ENCODE assay signal across 8 cellular contexts in the genomic region with DNA sequence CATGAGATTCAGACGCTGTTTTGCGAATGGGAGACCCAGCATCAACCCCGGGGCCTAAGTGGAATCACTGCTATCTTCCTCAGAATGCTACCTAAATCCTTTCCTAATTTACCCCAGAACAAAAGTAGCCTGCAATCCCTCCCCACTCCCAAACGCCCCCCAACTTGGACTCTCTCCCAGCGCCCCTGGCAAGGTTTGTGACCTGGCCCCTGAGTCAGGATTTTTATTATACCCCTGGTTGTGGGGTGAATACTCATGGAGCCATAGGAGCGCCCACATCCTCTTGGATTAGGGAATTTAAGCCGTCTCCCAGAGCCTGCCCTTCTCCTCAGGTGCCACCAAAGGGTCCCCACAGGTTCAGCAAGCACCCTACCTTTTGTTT. TPM values are rescaled to one million over a fixed set of nuclear protein-coding genes. Genes with fewer than 3 reads are reported as not detected.
DNase-seq lines count a peak whose midpoint lies in the region; ATAC-seq and TF ChIP-seq lines count a peak whose summit lies in the region.

No MANE protein-coding gene starts in this region.

- no peaks in the 10 kb centered on the region for H3K27me3 ChIP-seq in AG04450 (ENCODE audit: control insufficient read depth, insufficient read depth, low read length)

- no peak for TF ChIP-seq CTCF in AG04450 (IDR thresholded peaks at IDR 0.05; ENCODE audit: low read depth, low read length)
- TF ChIP-seq CTCF in GM13977 (IDR thresholded peaks at IDR 0.05; ENCODE audit: extremely low read depth, insufficient read depth, missing control alignments), result no peak

- TF ChIP-seq RAD21 in Ishikawa (IDR thresholded peaks at IDR 0.05; ENCODE audit: low read depth), result no peak

- CTCF ChIA-PET in AG04450 (lab: Charles Lee), result no interaction called here

- peak; percentile 5; the same call in 1 of the 2 replicates for TF ChIP-seq EP300 in Ishikawa (IDR thresholded peaks at IDR 0.05; ENCODE audit: borderline replicate concordance)

- H3K27ac ChIP-seq in AG04450 (ENCODE audit: low read depth, low read length) (peak overlapping the region; percentile 11), caudate nucleus (ENCODE audit: low read depth, low read length) (peak overlapping the region; percentile 90)

- no peaks in the 10 kb centered on the region for H3K9me3 ChIP-seq in AG04450 (ENCODE audit: control insufficient read depth, insufficient read depth, low read length)

- no peak for ATAC-seq in HG03039 (IDR thresholded peaks at IDR 0.05; ENCODE audit: unreplicated experiment)
- ATAC-seq in HG02840 (IDR thresholded peaks at IDR 0.05; ENCODE audit: low FRiP score, unreplicated experiment), result no peak

- POLR2A ChIA-PET in AG04450 (lab: Yijun Ruan, JAX), result no interaction called here

- peak overlapping the region; percentile 71 for H3K4me3 ChIP-seq in AG04450 (ENCODE audit: low read depth, low read length)

- in situ Hi-C loops in GM13977 (cut with MboI; ENCODE audit: low pct_unique_long_range_greater_than_20kb, low sequenced_read_pairs, unreplicated experiment), result no loop called here

- DNase-seq in AG04450 (ENCODE audit: low read depth, low spot score) (no peak), caudate nucleus (lab: John Stamatoyannopoulos, UW) (peak in 1 of 61 donors; percentile 37), myocyte (ENCODE audit: low read depth) (peak; percentile 26), GM13977 (ENCODE audit: low spot score) (no peak), inferior parietal cortex (ENCODE audit: extremely low spot score) (no peak)

TF ChIP-seq in Ishikawa, 13 proteins besides CTCF, POLR2A, EP300 and RAD21:
- TF ChIP-seq YY1 (IDR thresholded peaks at IDR 0.05; ENCODE audit: low read depth) (no peak), TEAD4 (IDR thresholded peaks at IDR 0.05) (no peak), ZBTB7A (IDR thresholded peaks at IDR 0.05; ENCODE audit: low read depth) (no peak), TCF12 (IDR thresholded peaks at IDR 0.05; ENCODE audit: low read depth) (no peak), NFIC (IDR thresholded peaks at IDR 0.05) (no peak)
- TF ChIP-seq, protein P1, sequence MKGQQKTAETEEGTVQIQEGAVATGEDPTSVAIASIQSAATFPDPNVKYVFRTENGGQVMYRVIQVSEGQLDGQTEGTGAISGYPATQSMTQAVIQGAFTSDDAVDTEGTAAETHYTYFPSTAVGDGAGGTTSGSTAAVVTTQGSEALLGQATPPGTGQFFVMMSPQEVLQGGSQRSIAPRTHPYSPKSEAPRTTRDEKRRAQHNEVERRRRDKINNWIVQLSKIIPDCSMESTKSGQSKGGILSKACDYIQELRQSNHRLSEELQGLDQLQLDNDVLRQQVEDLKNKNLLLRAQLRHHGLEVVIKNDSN (IDR thresholded peaks at IDR 0.05), result no peak

RNA-seq across cellular contexts. Expression of a gene that starts 0.4 kb away (rescaled TPM):
- polyA plus RNA-seq in AG04450 (2011; rRNA removed), result 118 and 124 TPM in 2 replicates
- 51.2 and 67.1 TPM in 2 replicates for polyA minus RNA-seq in AG04450 (2011; rRNA and poly(A)+ RNA removed)
- total RNA-seq in myocyte, result 3,936 and 4,339 TPM in 2 replicates
- 728 TPM for polyA plus RNA-seq in myocyte (2012)

RNA-seq across cellular contexts. Expression of a gene that starts 5.4 kb away (rescaled TPM):
- polyA plus RNA-seq in AG04450 (2011; rRNA removed), result 5,661 and 5,957 TPM in 2 replicates
- 1,789 and 1,916 TPM in 2 replicates for polyA minus RNA-seq in AG04450 (2011; rRNA and poly(A)+ RNA removed)
- total RNA-seq in myocyte, result 883 and 1,119 TPM in 2 replicates
- 3,503 TPM for polyA plus RNA-seq in myocyte (2012)

RNA-seq across cellular contexts. Expression of a gene that starts 24.7 kb away (rescaled TPM):
- 127 and 140 TPM in 2 replicates for polyA plus RNA-seq in AG04450 (2011; rRNA removed)
- polyA minus RNA-seq in AG04450 (2011; rRNA and poly(A)+ RNA removed), result 246 and 296 TPM in 2 replicates
- total RNA-seq in myocyte, result 442 and 481 TPM in 2 replicates
- 152 TPM for polyA plus RNA-seq in myocyte (2012)

RNA-seq across cellular contexts. Expression of a gene that starts 34.7 kb away (rescaled TPM):
- polyA plus RNA-seq in AG04450 (2011; rRNA removed), result 1.5 and 1.9 TPM in 2 replicates
- 6.9 and 8.0 TPM in 2 replicates for polyA minus RNA-seq in AG04450 (2011; rRNA and poly(A)+ RNA removed)
- total RNA-seq in myocyte, result 4.9 and 5.5 TPM in 2 replicates
- polyA plus RNA-seq in myocyte (2012), result 5.7 TPM

RNA-seq across cellular contexts. Expression of a gene that starts 36.3 kb away (rescaled TPM):
- polyA plus RNA-seq in AG04450 (2011; rRNA removed), result 7,461 and 7,686 TPM in 2 replicates
- polyA minus RNA-seq in AG04450 (2011; rRNA and poly(A)+ RNA removed), result 1,161 and 1,303 TPM in 2 replicates
- 1,498 and 1,992 TPM in 2 replicates for total RNA-seq in myocyte
- 5,312 TPM for polyA plus RNA-seq in myocyte (2012)
